Comparison of ENCODE assay signal across 20 cellular contexts in genomic region chr1:79551321-79551720, GRCh38.
"Had no signal": no experiment of that assay in that cellular context is flagged by ENCODE, and none has a peak within 500 bp of the region (broad histone marks: within the 10 kb centered on the region; RNA-seq: fewer than 3 reads in every experiment).

No MANE protein-coding gene starts in this region.

- H3K4me3 ChIP-seq: adrenal gland, coronary artery, esophagus muscularis mucosa, hepatocyte, left ventricle myocardium inferior, smooth muscle cell, tibial nerve, vagina had no signal

- H3K27ac ChIP-seq: adrenal gland, coronary artery, esophagus muscularis mucosa, hepatocyte, left ventricle myocardium inferior, tibial nerve, vagina had no signal

- H2AFZ ChIP-seq: hepatocyte had no signal

- DNase-seq: activated CD4-positive, alpha-beta memory T cell treated with anti-CD3 and anti-CD28 coated beads, Interleukin-2, amount 10 ng/mL, durations not matched to agents 7 days and 5 days; activated CD4-positive, alpha-beta T cell treated with anti-CD3 and anti-CD28 coated beads for 4 hours; activated naive CD4-positive, alpha-beta T cell treated with anti-CD3 and anti-CD28 coated beads, Interleukin-2, amount 10 ng/mL, durations not matched to agents 7 days and 5 days; activated T-cell treated with anti-CD3 and anti-CD28 coated beads, Interleukin-2, amount 50 U/mL, for 24 hours; adrenal gland; central memory CD4-positive, alpha-beta T cell; kidney; left ventricle myocardium inferior; mesenchymal stem cell; nucleus accumbens; stimulated activated CD4-positive, alpha-beta T cell treated with anti-CD3 and anti-CD28 coated beads, Interleukin-4, amount 100 ng/mL, for 4 hours; stimulated activated CD8-positive, alpha-beta memory T cell treated with anti-CD3 and anti-CD28 coated beads, Interleukin-4, amount 100 ng/mL, for 48 hours; stimulated activated naive CD4-positive, alpha-beta T cell treated with Interleukin-2 at 50 U/mL for 16 hours; substantia nigra had no signal

- H3K4me2 ChIP-seq: hepatocyte, smooth muscle cell had no signal

- H3K36me3 ChIP-seq: adrenal gland, esophagus muscularis mucosa, left ventricle myocardium inferior, tibial nerve, vagina had no signal

- H3K4me1 ChIP-seq: adrenal gland, esophagus muscularis mucosa, left ventricle myocardium inferior, tibial nerve, vagina had no signal

- H3K9me3 ChIP-seq: adrenal gland, esophagus muscularis mucosa, left ventricle myocardium inferior, tibial nerve, vagina had no signal

- H3K27me3 ChIP-seq: adrenal gland, esophagus muscularis mucosa, hepatocyte, tibial nerve, vagina had no signal

- H3K79me2 ChIP-seq: hepatocyte had no signal
